In the genomic region with DNA sequence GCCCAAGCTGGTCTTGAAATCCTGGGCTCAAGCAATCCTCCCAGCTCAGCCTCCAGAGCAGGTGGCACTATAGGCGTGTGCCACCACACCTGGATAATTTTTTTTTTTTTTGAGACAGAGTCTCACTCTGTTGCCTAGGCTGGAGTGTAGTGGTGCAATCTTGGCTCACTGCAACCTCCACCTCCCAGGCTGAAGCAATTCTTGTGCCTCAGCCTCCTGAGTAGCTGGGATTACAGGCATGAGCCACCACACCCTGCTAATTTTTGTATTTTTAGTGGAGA, we compare ENCODE assay signal across 1 cellular context. TPM values are rescaled to one million over a fixed set of nuclear protein-coding genes. Genes with fewer than 3 reads are reported as not detected.
"Had no signal": no experiment of that assay in that cellular context is flagged by ENCODE, and none has a peak within 500 bp of the region (broad histone marks: within the 10 kb centered on the region; RNA-seq: fewer than 3 reads in every experiment).

No MANE protein-coding gene starts in this region.

RNA-seq across cellular contexts. Expression of gene GTF2IRD1, which starts 16.5 kb away (rescaled TPM):
- polyA plus RNA-seq: immature natural killer cell had no signal
